Comparison of ENCODE assay signal across 8 cellular contexts in the genomic region with DNA sequence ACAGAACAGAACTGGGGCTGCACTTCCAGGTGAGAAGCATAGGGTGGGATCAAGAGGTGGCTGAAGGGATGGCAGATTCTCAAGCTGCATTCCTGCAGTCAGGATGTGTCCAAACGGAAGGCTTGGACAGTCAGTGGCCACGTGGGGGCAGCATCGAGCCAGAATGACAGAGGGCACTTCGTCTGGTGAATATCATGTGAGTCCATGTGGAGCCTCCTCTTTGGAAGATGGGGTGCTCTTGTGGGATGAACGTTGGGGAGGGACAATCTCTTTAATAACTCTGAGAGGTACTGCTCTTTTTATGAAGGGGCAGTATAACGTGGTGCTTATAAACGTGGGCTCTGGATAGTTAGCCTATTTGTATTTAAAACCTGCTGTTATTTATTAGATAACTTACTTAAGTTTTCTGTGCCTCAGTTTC.
DNase-seq lines count a peak whose midpoint lies in the region; ATAC-seq and TF ChIP-seq lines count a peak whose summit lies in the region.

No MANE protein-coding gene starts in this region.

- H3K27me3 ChIP-seq in Peyer's patch (no peaks in the 10 kb centered on the region), foreskin keratinocyte (peaks cover 5% of the 10 kb centered on the region), thyroid gland (no peaks in the 10 kb centered on the region)

- H3K4me3 ChIP-seq in Peyer's patch (no peak overlapping the region), thyroid gland (replicated peaks in 1 of 3) (no peak overlapping the region)

- intact Hi-C loops in thyroid gland (cut with DNase I), result loop anchor here (5.0 kb wide), 1 partner anchor 575 kb away; no protein-coding TSS in a partner anchor

- TF ChIP-seq POLR2A in Peyer's patch (IDR thresholded peaks at IDR 0.05), result no peak
- no peak for TF ChIP-seq POLR2A in thyroid gland (IDR thresholded peaks at IDR 0.05)

- no peak overlapping the region for H3K27ac ChIP-seq in Peyer's patch
- no peak overlapping the region for H3K27ac ChIP-seq in foreskin keratinocyte
- peak overlapping the region in 1 of 3 donors; percentile 44 for H3K27ac ChIP-seq in thyroid gland

- peaks cover 0 to 5% (median 0%) of the 10 kb centered on the region in 4 donors for H3K4me1 ChIP-seq in Peyer's patch
- H3K4me1 ChIP-seq in foreskin keratinocyte, result no peaks in the 10 kb centered on the region
- peaks cover 11 to 21% of the 10 kb centered on the region in 2 donors for H3K4me1 ChIP-seq in thyroid gland

- DNase-seq in GM03348 (ENCODE audit: low spot score) (peak; percentile 87), HT1080 (ENCODE audit: low read depth) (peak; percentile 65), Peyer's patch (peak; percentile 57 to 90 (median 87)), foreskin keratinocyte (peak; percentile 8 to 28), omental fat pad (ENCODE audit: low spot score) (peak; percentile 77), thyroid gland (peak; percentile 83 to 91)
- peak; percentile 50 for DNase-seq in activated T-helper 9 cell treated with anti-CD3 and anti-CD28 coated beads, Interleukin-2, amount 50 U/mL, for 16 hours (ENCODE audit: low read depth)

- H3K9me3 ChIP-seq in Peyer's patch, result no peaks in the 10 kb centered on the region
- no peaks in the 10 kb centered on the region for H3K9me3 ChIP-seq in thyroid gland

- ATAC-seq in foreskin keratinocyte, result peak; percentile 75
- peak; percentile 60 for ATAC-seq in omental fat pad (ENCODE audit: low FRiP score)
- no peak for ATAC-seq in GM21447 (IDR thresholded peaks at IDR 0.05; ENCODE audit: unreplicated experiment)

- H3K36me3 ChIP-seq in Peyer's patch (no peaks in the 10 kb centered on the region), thyroid gland (no peaks in the 10 kb centered on the region)

- TF ChIP-seq CTCF in Peyer's patch (IDR thresholded peaks at IDR 0.05) (peak; percentile 26 to 77 (median 75)), foreskin keratinocyte (conservative IDR thresholded peaks at IDR 0.05) (peak; percentile 81), omental fat pad (IDR thresholded peaks at IDR 0.05) (peak in 2 of 3 donors; percentile 50 to 57), thyroid gland (IDR thresholded peaks at IDR 0.05) (peak; percentile 21 to 92 (median 80))

- 8 to 9% methylated on average over 7 of the region's 7 CpGs for WGBS in thyroid gland, 2 donors

Comparison
In these comparisons a context has a peak if more than half of its experiments do, and no peak if none do; other contexts are left out.
1. DNase-seq: peak in every context shown above with its lines; median percentile 87 in GM03348; 87 in Peyer's patch; 87 in thyroid gland; 77 in omental fat pad; 65 in HT1080; 50 in activated T-helper 9 cell treated with anti-CD3 and anti-CD28 coated beads, Interleukin-2, amount 50 U/mL, for 16 hours; 18 in foreskin keratinocyte.